Comparison of ENCODE assay signal across 22 cellular contexts in genomic region chr2:78890940-78891339, GRCh38.
"Had no signal": no experiment of that assay in that cellular context is flagged by ENCODE, and none has a peak within 500 bp of the region (broad histone marks: within the 10 kb centered on the region; RNA-seq: fewer than 3 reads in every experiment).

No MANE protein-coding gene starts in this region.

- ATAC-seq: K562, Panc1, PC-3, SK-N-SH treated with all-trans-retinoic acid at 6 μM for 48 hours had no signal

- H3K4me3 Mint-ChIP-seq: IgD-negative memory B cell had no signal

- DNase-seq: MV-4-11, NCI-H1092, NCI-H1105 treated with DMSO at 0.1 percent for 48 hours, NCI-H1436, NCI-H187, NCI-H2029, NCI-H2081 treated with DMSO at 0.1 percent for 48 hours, NCI-H2171, NCI-H226, NCI-H510A treated with DMSO at 0.1 percent for 48 hours, NCI-H526, NCI-H82, PC-3, SHP77 treated with DMSO at 0.1 percent for 48 hours, SJCRH30 had no signal

- H3K9me3 ChIP-seq: SJCRH30 had no signal

- H3K4me3 ChIP-seq: K562, SJCRH30 had no signal

- H3K36me3 ChIP-seq: SJCRH30 had no signal

- H3K4me1 ChIP-seq: SJCRH30 had no signal

- H3K27ac Mint-ChIP-seq: IgD-negative memory B cell had no signal

- H3K36me3 Mint-ChIP-seq: IgD-negative memory B cell had no signal

- H3K27ac ChIP-seq: HL-60, KMS-11, RWPE1, SJCRH30 had no signal

- H3K4me2 ChIP-seq: KMS-11 had no signal

- H3K27me3 Mint-ChIP-seq: IgD-negative memory B cell had no signal
